In genomic region chr5:142301487-142302035, GRCh38 we compare ENCODE assay signal across 18 cellular contexts. TPM values are rescaled to one million over a fixed set of nuclear protein-coding genes. Genes with fewer than 3 reads are reported as not detected.
DNase-seq lines count a peak whose midpoint lies in the region; ATAC-seq, FAIRE-seq and TF ChIP-seq lines count a peak whose summit lies in the region.
"Had no signal": no experiment of that assay in that cellular context is flagged by ENCODE, and none has a peak within 500 bp of the region (broad histone marks: within the 10 kb centered on the region; RNA-seq: fewer than 3 reads in every experiment).

No MANE protein-coding gene starts in this region.

- H3K4me1 ChIP-seq in small intestine (ENCODE audit: control insufficient read depth in 2 of 2, insufficient read depth in 1 of 2, low read depth in 1 of 2, low read length in 1 of 2), result peaks cover 2 to 14% of the 10 kb centered on the region in 2 donors

- no peak for FAIRE-seq in small intestine (lab: Jason Lieb, UNC)
- FAIRE-seq: RCC 7860 had no signal

- peak; percentile 33 for DNase-seq in activated CD8-positive, alpha-beta T cell treated with anti-CD3 and anti-CD28 coated beads, Interleukin-2, amount 10 ng/mL, durations not matched to agents 7 days and 5 days
- DNase-seq in activated CD8-positive, alpha-beta T cell treated with anti-CD3 and anti-CD28 coated beads for 36 hours, result no peak
- DNase-seq in LoVo (ENCODE audit: low spot score) (peak; percentile 3), small intestine (peak; percentile 73), mesenteric fat pad (ENCODE audit: low spot score) (no peak), medulla oblongata (ENCODE audit: extremely low spot score) (no peak)
- DNase-seq: COR-L47, DMS153, EL, GOT3, Karpas-422, NCI-H1105 treated with DMSO at 0.1 percent for 48 hours, NCI-H187 treated with DMSO at 0.1 percent for 48 hours, NCI-H446 treated with DMSO at 0.1 percent for 48 hours, NCI-H774 had no signal

- no peaks in the 10 kb centered on the region for H3K27me3 ChIP-seq in small intestine (ENCODE audit: control insufficient read depth in 2 of 2, insufficient read depth in 2 of 2, low read length in 2 of 2)

- CTCF ChIA-PET in activated CD8-positive, alpha-beta T cell treated with anti-CD3 and anti-CD28 coated beads, Interleukin-2, amount 10 ng/mL, durations not matched to agents 7 days and 5 days (lab: Charles Lee), result no interaction called here
- CTCF ChIA-PET in activated CD8-positive, alpha-beta T cell treated with anti-CD3 and anti-CD28 coated beads for 36 hours (lab: Charles Lee), result interaction anchor here (1.5 kb wide), 1 partner anchor 11 kb away, joined by 5 read pairs; no protein-coding TSS in a partner anchor

- H3K36me3 Mint-ChIP-seq in activated CD8-positive, alpha-beta T cell treated with anti-CD3 and anti-CD28 coated beads, Interleukin-2, amount 10 ng/mL, durations not matched to agents 7 days and 5 days (ENCODE audit: low read depth), result no peaks in the 10 kb centered on the region
- no peaks in the 10 kb centered on the region for H3K36me3 Mint-ChIP-seq in activated CD8-positive, alpha-beta T cell treated with anti-CD3 and anti-CD28 coated beads for 36 hours (ENCODE audit: low read depth)
- H3K36me3 Mint-ChIP-seq: CD14-positive monocyte had no signal

- POLR2A ChIA-PET in activated CD8-positive, alpha-beta T cell treated with anti-CD3 and anti-CD28 coated beads, Interleukin-2, amount 10 ng/mL, durations not matched to agents 7 days and 5 days (lab: Charles Lee), result no interaction called here
- POLR2A ChIA-PET in activated CD8-positive, alpha-beta T cell treated with anti-CD3 and anti-CD28 coated beads for 36 hours (lab: Charles Lee), result interaction anchor here (1.2 kb wide), 1 partner anchor 43 kb away, joined by 4 read pairs; no protein-coding TSS in a partner anchor

- 11 to 44% (median 27%) methylated on average over 7 of the region's 7 CpGs for WGBS in small intestine, 3 donors

- no peaks in the 10 kb centered on the region for H3K36me3 ChIP-seq in small intestine (ENCODE audit: control insufficient read depth in 2 of 2, insufficient read depth in 2 of 2, low read length in 2 of 2)

- H3K27ac Mint-ChIP-seq in activated CD8-positive, alpha-beta T cell treated with anti-CD3 and anti-CD28 coated beads, Interleukin-2, amount 10 ng/mL, durations not matched to agents 7 days and 5 days, result peak overlapping the region; percentile 1
- no peak overlapping the region for H3K27ac Mint-ChIP-seq in activated CD8-positive, alpha-beta T cell treated with anti-CD3 and anti-CD28 coated beads for 36 hours

- H3K4me3 ChIP-seq in small intestine (ENCODE audit: low read depth in 1 of 2, low read length in 2 of 2), result no peak overlapping the region

- peaks cover 9% of the 10 kb centered on the region for H3K4me1 Mint-ChIP-seq in activated CD8-positive, alpha-beta T cell treated with anti-CD3 and anti-CD28 coated beads, Interleukin-2, amount 10 ng/mL, durations not matched to agents 7 days and 5 days (ENCODE audit: low read depth)
- H3K4me1 Mint-ChIP-seq in activated CD8-positive, alpha-beta T cell treated with anti-CD3 and anti-CD28 coated beads for 36 hours (ENCODE audit: low read depth), result no peaks in the 10 kb centered on the region
- H3K4me1 Mint-ChIP-seq: CD14-positive monocyte had no signal

- no peaks in the 10 kb centered on the region for H3K9me3 ChIP-seq in small intestine (ENCODE audit: control insufficient read depth, low read depth)

- TF ChIP-seq CTCF in activated CD8-positive, alpha-beta T cell treated with anti-CD3 and anti-CD28 coated beads for 36 hours (IDR thresholded peaks at IDR 0.05), result no peak

- ATAC-seq in activated CD8-positive, alpha-beta T cell treated with anti-CD3 and anti-CD28 coated beads, Interleukin-2, amount 10 ng/mL, durations not matched to agents 7 days and 5 days, result no peak
- no peak for ATAC-seq in activated CD8-positive, alpha-beta T cell treated with anti-CD3 and anti-CD28 coated beads for 36 hours
- ATAC-seq in esophagus mucosa, result peak; percentile 31

- no peak overlapping the region for H3K4me3 Mint-ChIP-seq in activated CD8-positive, alpha-beta T cell treated with anti-CD3 and anti-CD28 coated beads, Interleukin-2, amount 10 ng/mL, durations not matched to agents 7 days and 5 days
- H3K4me3 Mint-ChIP-seq in activated CD8-positive, alpha-beta T cell treated with anti-CD3 and anti-CD28 coated beads for 36 hours, result no peak overlapping the region
- H3K4me3 Mint-ChIP-seq: CD14-positive monocyte had no signal

- H3K9me3 Mint-ChIP-seq in activated CD8-positive, alpha-beta T cell treated with anti-CD3 and anti-CD28 coated beads, Interleukin-2, amount 10 ng/mL, durations not matched to agents 7 days and 5 days (ENCODE audit: insufficient read depth), result no peaks in the 10 kb centered on the region
- no peaks in the 10 kb centered on the region for H3K9me3 Mint-ChIP-seq in activated CD8-positive, alpha-beta T cell treated with anti-CD3 and anti-CD28 coated beads for 36 hours

- H3K27me3 Mint-ChIP-seq in activated CD8-positive, alpha-beta T cell treated with anti-CD3 and anti-CD28 coated beads, Interleukin-2, amount 10 ng/mL, durations not matched to agents 7 days and 5 days (ENCODE audit: low read depth), result peaks cover 11% of the 10 kb centered on the region
- no peaks in the 10 kb centered on the region for H3K27me3 Mint-ChIP-seq in activated CD8-positive, alpha-beta T cell treated with anti-CD3 and anti-CD28 coated beads for 36 hours

- no peak overlapping the region for H3K27ac ChIP-seq in small intestine (ENCODE audit: low read depth in 1 of 2, low read length in 1 of 2)

- intact Hi-C loops in activated CD8-positive, alpha-beta T cell treated with anti-CD3 and anti-CD28 coated beads for 36 hours (cut with micrococcal nuclease), result no loop called here

RNA-seq across cellular contexts. Expression of gene SPRY4, which starts 23.3 kb away (rescaled TPM):
- total RNA-seq in activated CD8-positive, alpha-beta T cell treated with anti-CD3 and anti-CD28 coated beads, Interleukin-2, amount 10 ng/mL, durations not matched to agents 7 days and 5 days, result 1 to 10 TPM in 1 of 2 experiments, under 1 TPM in 1; 0.79 to 1.5 TPM
- 1 to 10 TPM in 1 of 2 experiments, under 1 TPM in 1; 0.90 to 1.0 TPM for total RNA-seq in activated CD8-positive, alpha-beta T cell treated with anti-CD3 and anti-CD28 coated beads for 36 hours
- total RNA-seq in esophagus mucosa, result 2.6 TPM
- polyA plus RNA-seq in small intestine, result 1 to 10 TPM; 1.4 to 7.9 (median 5.8) TPM
- 79.7 TPM for total RNA-seq in mesenteric fat pad
- polyA plus RNA-seq: CD14-positive monocyte had no signal

Comparison
In these comparisons a context has a peak if more than half of its experiments do, and no peak if none do; other contexts are left out.
1. DNase-seq: peak in activated CD8-positive, alpha-beta T cell treated with anti-CD3 and anti-CD28 coated beads, Interleukin-2, amount 10 ng/mL, durations not matched to agents 7 days and 5 days (single experiment), LoVo (single experiment) and small intestine (single experiment); none in activated CD8-positive, alpha-beta T cell treated with anti-CD3 and anti-CD28 coated beads for 36 hours (single experiment), mesenteric fat pad (single experiment) and medulla oblongata (single experiment).
2. RNA of gene SPRY4, which starts 23.3 kb away (total RNA-seq): 79.7 TPM in mesenteric fat pad (single experiment); 2.6 TPM in esophagus mucosa (single experiment), 0.79 to 1.5 TPM in activated CD8-positive, alpha-beta T cell treated with anti-CD3 and anti-CD28 coated beads, Interleukin-2, amount 10 ng/mL, durations not matched to agents 7 days and 5 days and 0.90 to 1.0 TPM in activated CD8-positive, alpha-beta T cell treated with anti-CD3 and anti-CD28 coated beads for 36 hours; every median in the first group is over 10 times any median in the second.